Comparison of ENCODE assay signal across 39 cellular contexts in genomic region chr15:54280726-54281125, GRCh38.
"Had no signal": no experiment of that assay in that cellular context is flagged by ENCODE, and none has a peak within 500 bp of the region (broad histone marks: within the 10 kb centered on the region; RNA-seq: fewer than 3 reads in every experiment).

No MANE protein-coding gene starts in this region.

- H3K4me3 Mint-ChIP-seq: activated naive CD4-positive, alpha-beta T cell treated with anti-CD3 and anti-CD28 coated beads for 36 hours; activated naive CD4-positive, alpha-beta T cell treated with anti-CD3 and anti-CD28 coated beads, Interleukin-2, amount 10 ng/mL, durations not matched to agents 7 days and 5 days; activated naive CD4-positive, alpha-beta T cell treated with anti-CD3 and anti-CD28 coated beads, Interleukin-2, amount 50 U/mL, for 24 hours; activated naive CD8-positive, alpha-beta T cell; activated naive CD8-positive, alpha-beta T cell treated with anti-CD3 and anti-CD28 coated beads for 36 hours; activated naive CD8-positive, alpha-beta T cell treated with anti-CD3 and anti-CD28 coated beads, Interleukin-2, amount 10 ng/mL, durations not matched to agents 7 days and 5 days; activated naive CD8-positive, alpha-beta T cell treated with anti-CD3 and anti-CD28 coated beads, Interleukin-2, amount 50 U/mL, for 24 hours; activated T-cell treated with anti-CD3 and anti-CD28 coated beads, Interleukin-2, amount 50 U/mL, for 24 hours; activated T-cell treated with anti-CD3 and anti-CD28 coated beads, Interleukin-2, amount 50 U/mL, for 4 hours; activated T-cell treated with anti-CD3 and anti-CD28 coated beads, Interleukin-2, amount 50 U/mL, for 72 hours; activated T-helper 1 cell treated with anti-CD3 and anti-CD28 coated beads, Interleukin-12 subunit alpha, Interleukin-12 subunit beta, Interleukin-2, Interleukin-4 antibody, amounts not matched to agents 30 ng/mL and 10 ng/mL and 1 ng/mL, durations not matched to agents 14 hours and 24 hours and 36 hours; activated T-helper 17 cell treated with anti-CD3 and anti-CD28 coated beads, Interleukin-2, amount 50 U/mL, for 72 hours; brain; central memory CD8-positive, alpha-beta T cell had no signal

- H3K4me3 ChIP-seq: adrenal gland, ascending aorta, body of pancreas, breast epithelium, cardiac muscle cell had no signal

- H3K27ac Mint-ChIP-seq: activated naive CD4-positive, alpha-beta T cell treated with anti-CD3 and anti-CD28 coated beads for 36 hours; activated naive CD4-positive, alpha-beta T cell treated with anti-CD3 and anti-CD28 coated beads, Interleukin-2, amount 10 ng/mL, durations not matched to agents 7 days and 5 days; activated naive CD4-positive, alpha-beta T cell treated with anti-CD3 and anti-CD28 coated beads, Interleukin-2, amount 50 U/mL, for 24 hours; activated naive CD4-positive, alpha-beta T cell treated with anti-CD3 and anti-CD28 coated beads, Interleukin-2, amount 50 U/mL, for 72 hours; activated naive CD8-positive, alpha-beta T cell; activated naive CD8-positive, alpha-beta T cell treated with anti-CD3 and anti-CD28 coated beads for 36 hours; activated naive CD8-positive, alpha-beta T cell treated with anti-CD3 and anti-CD28 coated beads, Interleukin-2, amount 10 ng/mL, durations not matched to agents 7 days and 5 days; activated naive CD8-positive, alpha-beta T cell treated with anti-CD3 and anti-CD28 coated beads, Interleukin-2, amount 50 U/mL, for 24 hours; activated T-cell treated with anti-CD3 and anti-CD28 coated beads, Interleukin-2, amount 50 U/mL, for 24 hours; activated T-cell treated with anti-CD3 and anti-CD28 coated beads, Interleukin-2, amount 50 U/mL, for 72 hours; activated T-helper 1 cell treated with anti-CD3 and anti-CD28 coated beads, Interleukin-12 subunit alpha, Interleukin-12 subunit beta, Interleukin-2, Interleukin-4 antibody, amounts not matched to agents 30 ng/mL and 10 ng/mL and 1 ng/mL, durations not matched to agents 14 hours and 24 hours and 36 hours; activated T-helper 17 cell treated with anti-CD3 and anti-CD28 coated beads, Interleukin-2, amount 50 U/mL, for 72 hours; activated T-helper 2 cell treated with anti-CD3 and anti-CD28 coated beads, Interferon-gamma antibody, Interleukin-2, Interleukin-4, amounts not matched to agents 10 μg/mL and 5 μg/mL and 100 μg/mL, durations not matched to agents 14 hours and 24 hours and 36 hours; brain had no signal

- H3K4me1 Mint-ChIP-seq: activated naive CD4-positive, alpha-beta T cell treated with anti-CD3 and anti-CD28 coated beads, Interleukin-2, amount 10 ng/mL, durations not matched to agents 7 days and 5 days; activated naive CD4-positive, alpha-beta T cell treated with anti-CD3 and anti-CD28 coated beads, Interleukin-2, amount 50 U/mL, for 24 hours; activated naive CD8-positive, alpha-beta T cell treated with anti-CD3 and anti-CD28 coated beads for 36 hours; activated naive CD8-positive, alpha-beta T cell treated with anti-CD3 and anti-CD28 coated beads, Interleukin-2, amount 10 ng/mL, durations not matched to agents 7 days and 5 days; activated naive CD8-positive, alpha-beta T cell treated with anti-CD3 and anti-CD28 coated beads, Interleukin-2, amount 50 U/mL, for 24 hours; activated T-helper 17 cell treated with anti-CD3 and anti-CD28 coated beads, Interleukin-2, amount 50 U/mL, for 72 hours; brain; central memory CD8-positive, alpha-beta T cell had no signal

- H3K27ac ChIP-seq: adrenal gland, ascending aorta, body of pancreas, brain microvascular endothelial cell, breast epithelium, cardiac muscle cell had no signal

- H3K9me3 ChIP-seq: ascending aorta, body of pancreas, breast epithelium had no signal

- H3K4me1 ChIP-seq: adrenal gland, ascending aorta, body of pancreas, breast epithelium had no signal

- H3K27me3 Mint-ChIP-seq: activated naive CD4-positive, alpha-beta T cell treated with anti-CD3 and anti-CD28 coated beads, Interleukin-2, amount 10 ng/mL, durations not matched to agents 7 days and 5 days; activated naive CD8-positive, alpha-beta T cell treated with anti-CD3 and anti-CD28 coated beads for 36 hours; activated naive CD8-positive, alpha-beta T cell treated with anti-CD3 and anti-CD28 coated beads, Interleukin-2, amount 10 ng/mL, durations not matched to agents 7 days and 5 days; activated naive CD8-positive, alpha-beta T cell treated with anti-CD3 and anti-CD28 coated beads, Interleukin-2, amount 50 U/mL, for 24 hours; activated T-cell treated with anti-CD3 and anti-CD28 coated beads, Interleukin-2, amount 50 U/mL, for 24 hours; central memory CD8-positive, alpha-beta T cell had no signal

- H3K36me3 Mint-ChIP-seq: activated naive CD4-positive, alpha-beta T cell treated with anti-CD3 and anti-CD28 coated beads, Interleukin-2, amount 10 ng/mL, durations not matched to agents 7 days and 5 days; activated naive CD4-positive, alpha-beta T cell treated with anti-CD3 and anti-CD28 coated beads, Interleukin-2, amount 50 U/mL, for 24 hours; activated naive CD4-positive, alpha-beta T cell treated with anti-CD3 and anti-CD28 coated beads, Interleukin-2, amount 50 U/mL, for 72 hours; activated naive CD8-positive, alpha-beta T cell; activated naive CD8-positive, alpha-beta T cell treated with anti-CD3 and anti-CD28 coated beads for 36 hours; activated naive CD8-positive, alpha-beta T cell treated with anti-CD3 and anti-CD28 coated beads, Interleukin-2, amount 10 ng/mL, durations not matched to agents 7 days and 5 days; brain had no signal

- H3K9me3 Mint-ChIP-seq: activated naive CD4-positive, alpha-beta T cell treated with anti-CD3 and anti-CD28 coated beads for 36 hours; activated naive CD4-positive, alpha-beta T cell treated with anti-CD3 and anti-CD28 coated beads, Interleukin-2, amount 10 ng/mL, durations not matched to agents 7 days and 5 days; activated naive CD4-positive, alpha-beta T cell treated with anti-CD3 and anti-CD28 coated beads, Interleukin-2, amount 50 U/mL, for 24 hours; activated naive CD4-positive, alpha-beta T cell treated with anti-CD3 and anti-CD28 coated beads, Interleukin-2, amount 50 U/mL, for 72 hours; activated naive CD8-positive, alpha-beta T cell treated with anti-CD3 and anti-CD28 coated beads for 36 hours; activated naive CD8-positive, alpha-beta T cell treated with anti-CD3 and anti-CD28 coated beads, Interleukin-2, amount 10 ng/mL, durations not matched to agents 7 days and 5 days; activated naive CD8-positive, alpha-beta T cell treated with anti-CD3 and anti-CD28 coated beads, Interleukin-2, amount 50 U/mL, for 24 hours; activated T-cell treated with anti-CD3 and anti-CD28 coated beads, Interleukin-2, amount 50 U/mL, for 24 hours; activated T-cell treated with anti-CD3 and anti-CD28 coated beads, Interleukin-2, amount 50 U/mL, for 4 hours; activated T-cell treated with anti-CD3 and anti-CD28 coated beads, Interleukin-2, amount 50 U/mL, for 72 hours; activated T-helper 1 cell treated with anti-CD3 and anti-CD28 coated beads, Interleukin-12 subunit alpha, Interleukin-12 subunit beta, Interleukin-2, Interleukin-4 antibody, amounts not matched to agents 30 ng/mL and 10 ng/mL and 1 ng/mL, durations not matched to agents 14 hours and 24 hours and 36 hours; activated T-helper 17 cell treated with anti-CD3 and anti-CD28 coated beads, Interleukin-2, amount 50 U/mL, for 72 hours; activated T-helper 2 cell treated with anti-CD3 and anti-CD28 coated beads, Interferon-gamma antibody, Interleukin-2, Interleukin-4, amounts not matched to agents 10 μg/mL and 5 μg/mL and 100 μg/mL, durations not matched to agents 14 hours and 24 hours and 36 hours; brain had no signal

- H3K27me3 ChIP-seq: adrenal gland, ascending aorta, body of pancreas, brain microvascular endothelial cell, breast epithelium, cardiac muscle cell had no signal

- H3K36me3 ChIP-seq: adrenal gland, ascending aorta, brain microvascular endothelial cell, breast epithelium, cardiac muscle cell had no signal

- DNase-seq: activated effector memory CD4-positive, alpha-beta T cell treated with anti-CD3 and anti-CD28 coated beads, Interleukin-2, amount 50 U/mL, for 16 hours; activated effector memory CD4-positive, alpha-beta T cell treated with Interleukin-2 at 50 U/mL for 16 hours; activated gamma-delta T cell; activated gamma-delta T cell treated with Interleukin-2 at 50 U/mL for 16 hours; activated naive CD4-positive, alpha-beta T cell; activated naive CD4-positive, alpha-beta T cell treated with anti-CD3 and anti-CD28 coated beads for 36 hours; activated naive CD4-positive, alpha-beta T cell treated with anti-CD3 and anti-CD28 coated beads, Interleukin-2, amount 10 ng/mL, durations not matched to agents 7 days and 5 days; activated naive CD4-positive, alpha-beta T cell treated with anti-CD3 and anti-CD28 coated beads, Interleukin-2, amount 50 U/mL, for 16 hours; activated naive CD4-positive, alpha-beta T cell treated with Interleukin-2 at 50 U/mL for 16 hours; activated naive CD8-positive, alpha-beta T cell treated with anti-CD3 and anti-CD28 coated beads for 36 hours; activated naive CD8-positive, alpha-beta T cell treated with anti-CD3 and anti-CD28 coated beads, Interleukin-2, amount 10 ng/mL, durations not matched to agents 7 days and 5 days; activated naive CD8-positive, alpha-beta T cell treated with anti-CD3 and anti-CD28 coated beads, Interleukin-2, amount 50 U/mL, for 24 hours; activated T-cell treated with anti-CD3 and anti-CD28 coated beads for 4 hours; activated T-cell treated with anti-CD3 and anti-CD28 coated beads, Interleukin-2, amount 50 U/mL, for 1 hour; activated T-cell treated with anti-CD3 and anti-CD28 coated beads, Interleukin-2, amount 50 U/mL, for 24 hours; activated T-cell treated with anti-CD3 and anti-CD28 coated beads, Interleukin-2, amount 50 U/mL, for 4 hours; activated T-cell treated with anti-CD3 and anti-CD28 coated beads, Interleukin-2, amount 50 U/mL, for 48 hours; activated T-cell treated with anti-CD3 and anti-CD28 coated beads, Interleukin-2, amount 50 U/mL, for 72 hours; adrenal gland; amniotic stem cell; amygdala; anterior cingulate cortex; aorta; body of pancreas; brain microvascular endothelial cell; caudate nucleus; central memory CD4-positive, alpha-beta T cell; cerebellar nuclear complex had no signal
